24 cellular contexts compared by ENCODE assay signal in genomic region chr2:163133602-163134001, GRCh38.
"Had no signal": no experiment of that assay in that cellular context is flagged by ENCODE, and none has a peak within 500 bp of the region (broad histone marks: within the 10 kb centered on the region; RNA-seq: fewer than 3 reads in every experiment).

No MANE protein-coding gene starts in this region.

- H3K27me3 Mint-ChIP-seq: activated CD4-positive, alpha-beta T cell treated with anti-CD3 and anti-CD28 coated beads for 36 hours; activated T-helper 17 cell treated with anti-CD3 and anti-CD28 coated beads, Interleukin-2, amount 50 U/mL, for 72 hours; dendritic cell treated with granulocyte-macrophage colony-stimulating factor and Interleukin-4, amounts not matched to agents 40 ng/mL and 50 ng/mL, for 4 days had no signal

- H3K4me1 Mint-ChIP-seq: activated CD4-positive, alpha-beta T cell treated with anti-CD3 and anti-CD28 coated beads for 36 hours; activated T-helper 17 cell treated with anti-CD3 and anti-CD28 coated beads, Interleukin-2, amount 50 U/mL, for 72 hours; brain; endodermal cell; naive B cell; nephron progenitor cell; stimulated activated naive B cell treated with anti-CD40 and anti-IgM and Interleukin-4, amounts not matched to agents 10 μg/mL and 1 μg/mL and 100 μg/mL, for 72 hours had no signal

- ATAC-seq: activated CD4-positive, alpha-beta T cell treated with anti-CD3 and anti-CD28 coated beads for 36 hours; activated T-helper 17 cell treated with anti-CD3 and anti-CD28 coated beads, Interleukin-2, amount 50 U/mL, for 72 hours; esophagus mucosa; stimulated activated naive B cell treated with anti-CD40 and anti-IgM and Interleukin-4, amounts not matched to agents 10 μg/mL and 1 μg/mL and 100 μg/mL, for 72 hours had no signal

- H3K36me3 ChIP-seq: left ventricle myocardium inferior, right atrium auricular region, suprapubic skin, tibial nerve had no signal

- H3K36me3 Mint-ChIP-seq: brain; naive B cell; stimulated activated naive B cell treated with anti-CD40 and anti-IgM and Interleukin-4, amounts not matched to agents 10 μg/mL and 1 μg/mL and 100 μg/mL, for 72 hours had no signal

- H3K9me3 Mint-ChIP-seq: dendritic cell treated with granulocyte-macrophage colony-stimulating factor and Interleukin-4, amounts not matched to agents 40 ng/mL and 50 ng/mL, for 4 days had no signal

- H3K27me3 ChIP-seq: foreskin keratinocyte, right atrium auricular region, suprapubic skin, tibial nerve had no signal

- H3K9me3 ChIP-seq: right atrium auricular region had no signal

- DNase-seq: activated CD4-positive, alpha-beta T cell treated with anti-CD3 and anti-CD28 coated beads for 36 hours; activated CD4-positive, alpha-beta T cell treated with anti-CD3 and anti-CD28 coated beads, Interleukin-2, amount 50 U/mL, for 4 hours; activated CD4-positive, CD25-positive, alpha-beta regulatory T cell; activated gamma-delta T cell treated with Interleukin-2 at 50 U/mL for 16 hours; activated naive CD4-positive, alpha-beta T cell treated with anti-CD3 and anti-CD28 coated beads, Interleukin-2, amount 50 U/mL, for 16 hours; activated T-cell treated with anti-CD3 and anti-CD28 coated beads, Interleukin-2, amount 50 U/mL, for 1 hour; central memory CD4-positive, alpha-beta T cell; endodermal cell; foreskin keratinocyte; left ventricle myocardium inferior; naive B cell; nephron progenitor cell; nucleus accumbens; stimulated activated CD4-positive, alpha-beta T cell treated with anti-CD3 and anti-CD28 coated beads, Interleukin-15, amount 100 ng/mL, for 24 hours; stimulated activated CD4-positive, alpha-beta T cell treated with anti-CD3 and anti-CD28 coated beads, Interleukin-2, amount 100 ng/mL, for 24 hours; stimulated activated naive B cell treated with anti-CD40 and anti-IgM and Interleukin-4, amounts not matched to agents 10 μg/mL and 1 μg/mL and 100 μg/mL, for 72 hours had no signal

- H3K27ac ChIP-seq: foreskin keratinocyte, left ventricle myocardium inferior, suprapubic skin, tibial nerve had no signal

- H3K4me1 ChIP-seq: foreskin keratinocyte, left ventricle myocardium inferior, right atrium auricular region, suprapubic skin had no signal

- H3K27ac Mint-ChIP-seq: activated CD4-positive, alpha-beta T cell treated with anti-CD3 and anti-CD28 coated beads for 36 hours; activated T-helper 17 cell treated with anti-CD3 and anti-CD28 coated beads, Interleukin-2, amount 50 U/mL, for 72 hours; dendritic cell treated with granulocyte-macrophage colony-stimulating factor and Interleukin-4, amounts not matched to agents 40 ng/mL and 50 ng/mL, for 4 days; endodermal cell; naive B cell; nephron progenitor cell; stimulated activated naive B cell treated with anti-CD40 and anti-IgM and Interleukin-4, amounts not matched to agents 10 μg/mL and 1 μg/mL and 100 μg/mL, for 72 hours had no signal

- H3K4me3 ChIP-seq: left ventricle myocardium inferior, lung, right atrium auricular region, suprapubic skin, tibial nerve had no signal

- H3K4me3 Mint-ChIP-seq: activated CD4-positive, alpha-beta T cell treated with anti-CD3 and anti-CD28 coated beads for 36 hours; activated T-helper 17 cell treated with anti-CD3 and anti-CD28 coated beads, Interleukin-2, amount 50 U/mL, for 72 hours; brain; dendritic cell treated with granulocyte-macrophage colony-stimulating factor and Interleukin-4, amounts not matched to agents 40 ng/mL and 50 ng/mL, for 4 days; endodermal cell; naive B cell; nephron progenitor cell; stimulated activated naive B cell treated with anti-CD40 and anti-IgM and Interleukin-4, amounts not matched to agents 10 μg/mL and 1 μg/mL and 100 μg/mL, for 72 hours had no signal
